ENCODE assay signal across 2 cellular contexts in genomic region chr7:13963925-13964324, GRCh38.
TF ChIP-seq lines count a peak whose summit lies in the region.

No MANE protein-coding gene starts in this region.

TF ChIP-seq in GM23338, 12 proteins besides CTCF, POLR2A, EP300 and RAD21:
- TF ChIP-seq ETS1 (IDR thresholded peaks at IDR 0.05) (no peak), EZH2phosphoT487 (IDR thresholded peaks at IDR 0.05; ENCODE audit: unreplicated experiment) (no peak), ZNF462 (CRISPR knock-in tag; IDR thresholded peaks at IDR 0.05) (no peak), ZNF331 (CRISPR knock-in tag; IDR thresholded peaks at IDR 0.05; ENCODE audit: low read depth) (no peak), STAT1 (IDR thresholded peaks at IDR 0.05; ENCODE audit: unreplicated experiment) (no peak), POLR2AphosphoS5 (IDR thresholded peaks at IDR 0.05; ENCODE audit: low read depth) (no peak), NANOG (IDR thresholded peaks at IDR 0.05; ENCODE audit: borderline replicate concordance) (no peak), JUNB (IDR thresholded peaks at IDR 0.05; ENCODE audit: unreplicated experiment) (no peak), ZNF114 (CRISPR knock-in tag; IDR thresholded peaks at IDR 0.05) (no peak)
TF ChIP-seq in GM23338: peak in this region for 0.

TF ChIP-seq in H1, 55 proteins besides CTCF, POLR2A, EP300 and RAD21:
- TF ChIP-seq YY1 (IDR thresholded peaks at IDR 0.05; ENCODE audit: low read depth, low read length), result no peak
- no peak for TF ChIP-seq SIN3A (conservative IDR thresholded peaks at IDR 0.05 in 1 of 2, IDR thresholded peaks at IDR 0.05 in 1 of 2; ENCODE audit: low read depth in 1 of 2, low read length in 2 of 2)
